12 cellular contexts compared by ENCODE assay signal in the genomic region with DNA sequence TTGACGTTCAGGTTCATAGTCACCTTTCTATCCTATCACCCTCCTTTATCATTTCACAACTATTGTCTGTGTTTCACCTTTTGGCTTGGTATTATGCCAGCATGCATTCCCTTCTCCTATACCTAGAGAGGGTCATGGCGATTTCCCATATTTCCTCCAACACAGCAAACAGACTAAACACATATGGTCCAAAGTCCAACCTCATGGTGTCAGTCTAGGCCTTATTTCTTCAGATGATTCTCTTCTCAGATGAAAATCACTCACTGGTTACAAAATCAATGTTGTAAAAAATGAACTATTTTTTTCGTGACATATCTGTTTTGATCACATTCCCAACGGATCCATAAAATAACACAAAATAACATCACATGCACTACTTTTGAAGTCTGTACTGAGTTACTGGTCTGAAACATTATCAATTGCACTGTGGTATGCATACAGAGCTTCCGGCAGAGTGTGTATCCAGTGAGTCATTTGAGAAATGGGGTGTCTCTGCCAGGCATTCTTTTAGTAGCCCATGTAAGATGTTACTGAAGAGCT.
DNase-seq lines count a peak whose midpoint lies in the region; ATAC-seq and TF ChIP-seq lines count a peak whose summit lies in the region.
"Had no signal": no experiment of that assay in that cellular context is flagged by ENCODE, and none has a peak within 500 bp of the region (broad histone marks: within the 10 kb centered on the region; RNA-seq: fewer than 3 reads in every experiment).

No MANE protein-coding gene starts in this region.

- peak overlapping the region; percentile 0 for H3K9ac ChIP-seq in adipocyte (ENCODE audit: low read length)

- H3K4me3 ChIP-seq in HFF-Myc (replicated peaks; ENCODE audit: low read depth, low read length) (no peak overlapping the region), adipocyte (ENCODE audit: low read length) (no peak overlapping the region), suprapubic skin (no peak overlapping the region)

- no peaks in the 10 kb centered on the region for H3K27me3 ChIP-seq in adipocyte (replicated peaks; ENCODE audit: control insufficient read depth, insufficient read depth, low read length)
- H3K27me3 ChIP-seq in foreskin keratinocyte, result no peaks in the 10 kb centered on the region
- no peaks in the 10 kb centered on the region for H3K27me3 ChIP-seq in suprapubic skin

- no peak for TF ChIP-seq CTCF in HFF-Myc (IDR thresholded peaks at IDR 0.05; ENCODE audit: low read depth, low read length, missing control alignments)
- no peak for TF ChIP-seq CTCF in foreskin keratinocyte (conservative IDR thresholded peaks at IDR 0.05)
- TF ChIP-seq CTCF in suprapubic skin (IDR thresholded peaks at IDR 0.05), result no peak

- no peaks in the 10 kb centered on the region for H3K9me3 ChIP-seq in adipocyte (ENCODE audit: control insufficient read depth, low read length)
- H3K9me3 ChIP-seq in suprapubic skin, result no peaks in the 10 kb centered on the region

- H3K27ac ChIP-seq in foreskin keratinocyte (no peak overlapping the region), suprapubic skin (no peak overlapping the region)

- TF ChIP-seq EP300 in suprapubic skin (IDR thresholded peaks at IDR 0.05), result no peak

- H3K36me3 ChIP-seq in adipocyte (ENCODE audit: control insufficient read depth, insufficient read depth, low read length, severe bottlenecking) (no peaks in the 10 kb centered on the region), suprapubic skin (no peaks in the 10 kb centered on the region)

- 71% methylated on average over 5 of the region's 5 CpGs for WGBS in suprapubic skin

- peak; percentile 87 for DNase-seq in A172 (ENCODE audit: low spot score)
- DNase-seq in HFF-Myc (ENCODE audit: extremely low read depth, low read depth), result peak; percentile 24
- DNase-seq in adipocyte (ENCODE audit: low read depth), result peak; percentile 68
- DNase-seq in foreskin keratinocyte, result peak in 1 of 2 donors; percentile 50
- no peak for DNase-seq in suprapubic skin (ENCODE audit: low spot score in 2 of 2)
- no peak for DNase-seq in T1000 (lab: John Stamatoyannopoulos, UW)
- DNase-seq: activated CD4-positive, alpha-beta T cell treated with anti-CD3 and anti-CD28 coated beads for 36 hours; activated naive CD4-positive, alpha-beta T cell treated with anti-CD3 and anti-CD28 coated beads, Interleukin-2, amount 10 ng/mL, durations not matched to agents 7 days and 5 days; NCI-H2107; stimulated activated CD4-positive, alpha-beta T cell treated with anti-CD3 and anti-CD28 coated beads, Interleukin-4, amount 100 ng/mL, for 24 hours had no signal

- peak; percentile 94 for ATAC-seq in foreskin keratinocyte
- ATAC-seq in HG03097 (IDR thresholded peaks at IDR 0.05; ENCODE audit: low FRiP score, unreplicated experiment), result no peak
- ATAC-seq in HG03280 (IDR thresholded peaks at IDR 0.05; ENCODE audit: unreplicated experiment), result no peak
- ATAC-seq: activated CD4-positive, alpha-beta T cell treated with anti-CD3 and anti-CD28 coated beads for 36 hours had no signal

- no peak for TF ChIP-seq POLR2A in suprapubic skin (IDR thresholded peaks at IDR 0.05)

- peaks cover 20% of the 10 kb centered on the region for H3K4me1 ChIP-seq in adipocyte (ENCODE audit: control insufficient read depth, insufficient read depth, low read length)
- H3K4me1 ChIP-seq in foreskin keratinocyte, result peaks cover 4% of the 10 kb centered on the region
- H3K4me1 ChIP-seq in suprapubic skin, result no peaks in the 10 kb centered on the region

Comparison
In these comparisons a context has a peak if more than half of its experiments do, and no peak if none do; other contexts are left out.
1. DNase-seq: peak in A172 (single experiment), HFF-Myc (single experiment) and adipocyte (single experiment); none in suprapubic skin (0 of 2) and T1000 (single experiment).